1 cellular context compared by ENCODE assay signal in the genomic region with DNA sequence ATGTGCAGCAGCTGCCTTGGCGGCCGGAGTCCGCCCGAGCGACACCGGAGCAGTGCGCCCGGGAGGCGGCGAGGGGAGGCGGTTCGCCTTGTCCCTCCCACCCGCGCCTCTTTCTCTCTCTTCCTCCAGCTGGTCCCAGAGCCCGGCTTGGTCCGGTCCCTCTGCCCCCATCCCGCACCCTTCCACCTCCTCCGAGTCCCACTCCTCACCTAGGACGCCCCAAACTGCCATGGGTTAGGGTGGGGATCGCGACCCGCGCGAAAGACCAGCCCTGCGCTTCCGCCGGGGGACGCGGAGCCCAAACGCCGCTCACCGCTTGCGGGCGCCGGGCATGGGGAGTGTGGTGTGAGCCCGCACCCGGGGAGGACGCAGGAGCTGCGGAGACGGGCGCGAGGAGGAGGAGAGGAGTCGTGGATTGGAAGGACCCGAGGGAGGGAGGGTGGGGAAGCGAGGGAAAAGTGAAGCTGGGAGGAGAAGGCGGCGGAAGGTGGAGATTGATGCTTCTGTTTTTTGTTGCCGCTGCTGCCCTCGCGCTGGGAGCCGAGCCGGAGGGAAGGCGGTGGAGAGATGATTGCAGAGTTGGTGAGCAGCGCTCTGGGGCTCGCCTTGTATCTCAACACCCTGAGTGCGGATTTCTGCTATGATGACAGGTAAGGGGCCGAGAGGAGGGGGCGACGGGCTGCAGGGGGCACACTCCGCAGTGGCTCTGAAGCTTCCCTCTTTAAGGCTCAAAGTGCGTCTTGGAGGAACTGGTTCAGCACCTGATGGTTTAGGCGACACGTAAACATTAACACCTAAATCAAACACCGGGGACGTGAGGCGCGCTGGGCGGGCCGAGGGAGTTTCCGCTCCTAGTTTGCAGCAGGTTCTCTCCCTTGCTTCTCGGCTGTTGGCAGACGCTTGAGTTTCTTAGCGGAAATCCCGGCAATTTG.
TF ChIP-seq lines count a peak whose summit lies in the region.

No MANE protein-coding gene starts in this region.

TF ChIP-seq in HEK293, 187 proteins besides CTCF, POLR2A, EP300 and RAD21 (continued from another document and continues in another):
- TF ChIP-seq FEZF1 (tag by site-specific recombination; IDR thresholded peaks at IDR 0.05), result no peak
- TF ChIP-seq ZNF274 (IDR thresholded peaks at IDR 0.05; ENCODE audit: low read length), result no peak
- TF ChIP-seq ZNF274 (tag by site-specific recombination; IDR thresholded peaks at IDR 0.05; ENCODE audit: borderline replicate concordance), result no peak
- TF ChIP-seq ZNF549 (tag by site-specific recombination; IDR thresholded peaks at IDR 0.05), result no peak
- TF ChIP-seq, protein P1, sequence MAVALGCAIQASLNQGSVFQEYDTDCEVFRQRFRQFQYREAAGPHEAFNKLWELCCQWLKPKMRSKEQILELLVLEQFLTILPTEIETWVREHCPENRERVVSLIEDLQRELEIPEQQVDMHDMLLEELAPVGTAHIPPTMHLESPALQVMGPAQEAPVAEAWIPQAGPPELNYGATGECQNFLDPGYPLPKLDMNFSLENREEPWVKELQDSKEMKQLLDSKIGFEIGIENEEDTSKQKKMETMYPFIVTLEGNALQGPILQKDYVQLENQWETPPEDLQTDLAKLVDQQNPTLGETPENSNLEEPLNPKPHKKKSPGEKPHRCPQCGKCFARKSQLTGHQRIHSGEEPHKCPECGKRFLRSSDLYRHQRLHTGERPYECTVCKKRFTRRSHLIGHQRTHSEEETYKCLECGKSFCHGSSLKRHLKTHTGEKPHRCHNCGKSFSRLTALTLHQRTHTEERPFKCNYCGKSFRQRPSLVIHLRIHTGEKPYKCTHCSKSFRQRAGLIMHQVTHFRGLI (tag by site-specific recombination; IDR thresholded peaks at IDR 0.05), result peak; percentile 71; the same call in 1 of the 2 replicates
- TF ChIP-seq ZNF404 (tag by site-specific recombination; IDR thresholded peaks at IDR 0.05), result no peak
- no peak for TF ChIP-seq ZNF747 (tag by site-specific recombination; IDR thresholded peaks at IDR 0.05)
- TF ChIP-seq, protein P2, sequence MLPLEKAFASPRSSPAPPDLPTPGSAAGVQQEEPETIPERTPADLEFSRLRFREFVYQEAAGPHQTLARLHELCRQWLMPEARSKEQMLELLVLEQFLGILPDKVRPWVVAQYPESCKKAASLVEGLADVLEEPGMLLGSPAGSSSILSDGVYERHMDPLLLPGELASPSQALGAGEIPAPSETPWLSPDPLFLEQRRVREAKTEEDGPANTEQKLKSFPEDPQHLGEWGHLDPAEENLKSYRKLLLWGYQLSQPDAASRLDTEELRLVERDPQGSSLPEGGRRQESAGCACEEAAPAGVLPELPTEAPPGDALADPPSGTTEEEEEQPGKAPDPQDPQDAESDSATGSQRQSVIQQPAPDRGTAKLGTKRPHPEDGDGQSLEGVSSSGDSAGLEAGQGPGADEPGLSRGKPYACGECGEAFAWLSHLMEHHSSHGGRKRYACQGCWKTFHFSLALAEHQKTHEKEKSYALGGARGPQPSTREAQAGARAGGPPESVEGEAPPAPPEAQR (tag by site-specific recombination; IDR thresholded peaks at IDR 0.05), result no peak
- no peak for TF ChIP-seq ZNF830 (tag by site-specific recombination; IDR thresholded peaks at IDR 0.05; ENCODE audit: low read depth)
- TF ChIP-seq REPIN1 (tag by site-specific recombination; IDR thresholded peaks at IDR 0.05; ENCODE audit: low read depth), result no peak
- TF ChIP-seq GLI2 (tag by site-specific recombination; IDR thresholded peaks at IDR 0.05; ENCODE audit: borderline replicate concordance, low read depth), result no peak
- TF ChIP-seq KLF16 (tag by site-specific recombination; IDR thresholded peaks at IDR 0.05), result peak; percentile 86
- no peak for TF ChIP-seq ZNF837 (tag by site-specific recombination; IDR thresholded peaks at IDR 0.05)
- no peak for TF ChIP-seq ZNF561 (tag by site-specific recombination; IDR thresholded peaks at IDR 0.05; ENCODE audit: borderline replicate concordance)
- no peak for TF ChIP-seq ZNF416 (tag by site-specific recombination; IDR thresholded peaks at IDR 0.05)
- TF ChIP-seq, protein P3, sequence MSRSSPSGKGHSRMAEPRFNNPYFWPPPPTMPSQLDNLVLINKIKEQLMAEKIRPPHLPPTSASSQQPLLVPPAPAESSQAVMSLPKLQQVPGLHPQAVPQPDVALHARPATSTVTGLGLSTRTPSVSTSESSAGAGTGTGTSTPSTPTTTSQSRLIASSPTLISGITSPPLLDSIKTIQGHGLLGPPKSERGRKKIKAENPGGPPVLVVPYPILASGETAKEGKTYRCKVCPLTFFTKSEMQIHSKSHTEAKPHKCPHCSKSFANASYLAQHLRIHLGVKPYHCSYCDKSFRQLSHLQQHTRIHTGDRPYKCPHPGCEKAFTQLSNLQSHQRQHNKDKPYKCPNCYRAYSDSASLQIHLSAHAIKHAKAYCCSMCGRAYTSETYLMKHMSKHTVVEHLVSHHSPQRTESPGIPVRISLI (tag by site-specific recombination; IDR thresholded peaks at IDR 0.05), result no peak
- TF ChIP-seq, protein P4, sequence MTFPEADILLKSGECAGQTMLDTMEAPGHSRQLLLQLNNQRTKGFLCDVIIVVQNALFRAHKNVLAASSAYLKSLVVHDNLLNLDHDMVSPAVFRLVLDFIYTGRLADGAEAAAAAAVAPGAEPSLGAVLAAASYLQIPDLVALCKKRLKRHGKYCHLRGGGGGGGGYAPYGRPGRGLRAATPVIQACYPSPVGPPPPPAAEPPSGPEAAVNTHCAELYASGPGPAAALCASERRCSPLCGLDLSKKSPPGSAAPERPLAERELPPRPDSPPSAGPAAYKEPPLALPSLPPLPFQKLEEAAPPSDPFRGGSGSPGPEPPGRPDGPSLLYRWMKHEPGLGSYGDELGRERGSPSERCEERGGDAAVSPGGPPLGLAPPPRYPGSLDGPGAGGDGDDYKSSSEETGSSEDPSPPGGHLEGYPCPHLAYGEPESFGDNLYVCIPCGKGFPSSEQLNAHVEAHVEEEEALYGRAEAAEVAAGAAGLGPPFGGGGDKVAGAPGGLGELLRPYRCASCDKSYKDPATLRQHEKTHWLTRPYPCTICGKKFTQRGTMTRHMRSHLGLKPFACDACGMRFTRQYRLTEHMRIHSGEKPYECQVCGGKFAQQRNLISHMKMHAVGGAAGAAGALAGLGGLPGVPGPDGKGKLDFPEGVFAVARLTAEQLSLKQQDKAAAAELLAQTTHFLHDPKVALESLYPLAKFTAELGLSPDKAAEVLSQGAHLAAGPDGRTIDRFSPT (tag by site-specific recombination; IDR thresholded peaks at IDR 0.05), result peak; percentile 39; the same call in 1 of the 2 replicates
- peak; percentile 83 for TF ChIP-seq GLIS2 (tag by site-specific recombination; IDR thresholded peaks at IDR 0.05)
- TF ChIP-seq ZNF391 (tag by site-specific recombination; IDR thresholded peaks at IDR 0.05; ENCODE audit: borderline replicate concordance, low read depth), result no peak
- no peak for TF ChIP-seq ZNF791 (tag by site-specific recombination; IDR thresholded peaks at IDR 0.05)
- TF ChIP-seq ZNF660 (tag by site-specific recombination; IDR thresholded peaks at IDR 0.05), result no peak
- TF ChIP-seq OSR2 (tag by site-specific recombination; IDR thresholded peaks at IDR 0.05), result peak; percentile 45; the same call in 1 of the 2 replicates
- no peak for TF ChIP-seq ZNF121 (tag by site-specific recombination; IDR thresholded peaks at IDR 0.05)
- no peak for TF ChIP-seq HOXA7 (CRISPR knock-in tag; IDR thresholded peaks at IDR 0.05; ENCODE audit: borderline replicate concordance)
- TF ChIP-seq KLF7 (tag by site-specific recombination; IDR thresholded peaks at IDR 0.05; ENCODE audit: borderline replicate concordance), result peak; percentile 59; the same call in 1 of the 2 replicates
- TF ChIP-seq ZNF169 (tag by site-specific recombination; IDR thresholded peaks at IDR 0.05), result no peak
- no peak for TF ChIP-seq GLI4 (tag by site-specific recombination; IDR thresholded peaks at IDR 0.05)
- TF ChIP-seq, protein P5, sequence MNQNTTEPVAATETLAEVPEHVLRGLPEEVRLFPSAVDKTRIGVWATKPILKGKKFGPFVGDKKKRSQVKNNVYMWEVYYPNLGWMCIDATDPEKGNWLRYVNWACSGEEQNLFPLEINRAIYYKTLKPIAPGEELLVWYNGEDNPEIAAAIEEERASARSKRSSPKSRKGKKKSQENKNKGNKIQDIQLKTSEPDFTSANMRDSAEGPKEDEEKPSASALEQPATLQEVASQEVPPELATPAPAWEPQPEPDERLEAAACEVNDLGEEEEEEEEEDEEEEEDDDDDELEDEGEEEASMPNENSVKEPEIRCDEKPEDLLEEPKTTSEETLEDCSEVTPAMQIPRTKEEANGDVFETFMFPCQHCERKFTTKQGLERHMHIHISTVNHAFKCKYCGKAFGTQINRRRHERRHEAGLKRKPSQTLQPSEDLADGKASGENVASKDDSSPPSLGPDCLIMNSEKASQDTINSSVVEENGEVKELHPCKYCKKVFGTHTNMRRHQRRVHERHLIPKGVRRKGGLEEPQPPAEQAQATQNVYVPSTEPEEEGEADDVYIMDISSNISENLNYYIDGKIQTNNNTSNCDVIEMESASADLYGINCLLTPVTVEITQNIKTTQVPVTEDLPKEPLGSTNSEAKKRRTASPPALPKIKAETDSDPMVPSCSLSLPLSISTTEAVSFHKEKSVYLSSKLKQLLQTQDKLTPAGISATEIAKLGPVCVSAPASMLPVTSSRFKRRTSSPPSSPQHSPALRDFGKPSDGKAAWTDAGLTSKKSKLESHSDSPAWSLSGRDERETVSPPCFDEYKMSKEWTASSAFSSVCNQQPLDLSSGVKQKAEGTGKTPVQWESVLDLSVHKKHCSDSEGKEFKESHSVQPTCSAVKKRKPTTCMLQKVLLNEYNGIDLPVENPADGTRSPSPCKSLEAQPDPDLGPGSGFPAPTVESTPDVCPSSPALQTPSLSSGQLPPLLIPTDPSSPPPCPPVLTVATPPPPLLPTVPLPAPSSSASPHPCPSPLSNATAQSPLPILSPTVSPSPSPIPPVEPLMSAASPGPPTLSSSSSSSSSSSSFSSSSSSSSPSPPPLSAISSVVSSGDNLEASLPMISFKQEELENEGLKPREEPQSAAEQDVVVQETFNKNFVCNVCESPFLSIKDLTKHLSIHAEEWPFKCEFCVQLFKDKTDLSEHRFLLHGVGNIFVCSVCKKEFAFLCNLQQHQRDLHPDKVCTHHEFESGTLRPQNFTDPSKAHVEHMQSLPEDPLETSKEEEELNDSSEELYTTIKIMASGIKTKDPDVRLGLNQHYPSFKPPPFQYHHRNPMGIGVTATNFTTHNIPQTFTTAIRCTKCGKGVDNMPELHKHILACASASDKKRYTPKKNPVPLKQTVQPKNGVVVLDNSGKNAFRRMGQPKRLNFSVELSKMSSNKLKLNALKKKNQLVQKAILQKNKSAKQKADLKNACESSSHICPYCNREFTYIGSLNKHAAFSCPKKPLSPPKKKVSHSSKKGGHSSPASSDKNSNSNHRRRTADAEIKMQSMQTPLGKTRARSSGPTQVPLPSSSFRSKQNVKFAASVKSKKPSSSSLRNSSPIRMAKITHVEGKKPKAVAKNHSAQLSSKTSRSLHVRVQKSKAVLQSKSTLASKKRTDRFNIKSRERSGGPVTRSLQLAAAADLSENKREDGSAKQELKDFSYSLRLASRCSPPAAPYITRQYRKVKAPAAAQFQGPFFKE (tag by site-specific recombination; IDR thresholded peaks at IDR 0.05; ENCODE audit: borderline replicate concordance), result no peak
- TF ChIP-seq, protein P6, sequence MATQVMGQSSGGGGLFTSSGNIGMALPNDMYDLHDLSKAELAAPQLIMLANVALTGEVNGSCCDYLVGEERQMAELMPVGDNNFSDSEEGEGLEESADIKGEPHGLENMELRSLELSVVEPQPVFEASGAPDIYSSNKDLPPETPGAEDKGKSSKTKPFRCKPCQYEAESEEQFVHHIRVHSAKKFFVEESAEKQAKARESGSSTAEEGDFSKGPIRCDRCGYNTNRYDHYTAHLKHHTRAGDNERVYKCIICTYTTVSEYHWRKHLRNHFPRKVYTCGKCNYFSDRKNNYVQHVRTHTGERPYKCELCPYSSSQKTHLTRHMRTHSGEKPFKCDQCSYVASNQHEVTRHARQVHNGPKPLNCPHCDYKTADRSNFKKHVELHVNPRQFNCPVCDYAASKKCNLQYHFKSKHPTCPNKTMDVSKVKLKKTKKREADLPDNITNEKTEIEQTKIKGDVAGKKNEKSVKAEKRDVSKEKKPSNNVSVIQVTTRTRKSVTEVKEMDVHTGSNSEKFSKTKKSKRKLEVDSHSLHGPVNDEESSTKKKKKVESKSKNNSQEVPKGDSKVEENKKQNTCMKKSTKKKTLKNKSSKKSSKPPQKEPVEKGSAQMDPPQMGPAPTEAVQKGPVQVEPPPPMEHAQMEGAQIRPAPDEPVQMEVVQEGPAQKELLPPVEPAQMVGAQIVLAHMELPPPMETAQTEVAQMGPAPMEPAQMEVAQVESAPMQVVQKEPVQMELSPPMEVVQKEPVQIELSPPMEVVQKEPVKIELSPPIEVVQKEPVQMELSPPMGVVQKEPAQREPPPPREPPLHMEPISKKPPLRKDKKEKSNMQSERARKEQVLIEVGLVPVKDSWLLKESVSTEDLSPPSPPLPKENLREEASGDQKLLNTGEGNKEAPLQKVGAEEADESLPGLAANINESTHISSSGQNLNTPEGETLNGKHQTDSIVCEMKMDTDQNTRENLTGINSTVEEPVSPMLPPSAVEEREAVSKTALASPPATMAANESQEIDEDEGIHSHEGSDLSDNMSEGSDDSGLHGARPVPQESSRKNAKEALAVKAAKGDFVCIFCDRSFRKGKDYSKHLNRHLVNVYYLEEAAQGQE (tag by site-specific recombination; IDR thresholded peaks at IDR 0.05), result 0 out of 2 replicates have a peak, but pooled peaks have one; percentile 39
- no peak; the same call in none of the 2 replicates for TF ChIP-seq ZEB2 (tag by site-specific recombination; IDR thresholded peaks at IDR 0.05)
- TF ChIP-seq ZNF37A (tag by site-specific recombination; IDR thresholded peaks at IDR 0.05), result no peak
- TF ChIP-seq ZNF366 (tag by site-specific recombination; conservative IDR thresholded peaks at IDR 0.05), result 0 out of 2 replicates have a peak, but pooled peaks have one; percentile 35
- TF ChIP-seq SALL2 (tag by site-specific recombination; IDR thresholded peaks at IDR 0.05; ENCODE audit: borderline replicate concordance), result no peak
- TF ChIP-seq ZNF248 (tag by site-specific recombination; IDR thresholded peaks at IDR 0.05), result no peak
- TF ChIP-seq ZNF670 (tag by site-specific recombination; IDR thresholded peaks at IDR 0.05; ENCODE audit: low read depth), result no peak
- TF ChIP-seq, protein P7, sequence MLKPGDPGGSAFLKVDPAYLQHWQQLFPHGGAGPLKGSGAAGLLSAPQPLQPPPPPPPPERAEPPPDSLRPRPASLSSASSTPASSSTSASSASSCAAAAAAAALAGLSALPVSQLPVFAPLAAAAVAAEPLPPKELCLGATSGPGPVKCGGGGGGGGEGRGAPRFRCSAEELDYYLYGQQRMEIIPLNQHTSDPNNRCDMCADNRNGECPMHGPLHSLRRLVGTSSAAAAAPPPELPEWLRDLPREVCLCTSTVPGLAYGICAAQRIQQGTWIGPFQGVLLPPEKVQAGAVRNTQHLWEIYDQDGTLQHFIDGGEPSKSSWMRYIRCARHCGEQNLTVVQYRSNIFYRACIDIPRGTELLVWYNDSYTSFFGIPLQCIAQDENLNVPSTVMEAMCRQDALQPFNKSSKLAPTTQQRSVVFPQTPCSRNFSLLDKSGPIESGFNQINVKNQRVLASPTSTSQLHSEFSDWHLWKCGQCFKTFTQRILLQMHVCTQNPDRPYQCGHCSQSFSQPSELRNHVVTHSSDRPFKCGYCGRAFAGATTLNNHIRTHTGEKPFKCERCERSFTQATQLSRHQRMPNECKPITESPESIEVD (tag by site-specific recombination; IDR thresholded peaks at IDR 0.05), result no peak
- no peak for TF ChIP-seq HOXC10 (CRISPR knock-in tag; IDR thresholded peaks at IDR 0.05)
- TF ChIP-seq ZNF324 (tag by site-specific recombination; IDR thresholded peaks at IDR 0.05), result no peak
- no peak for TF ChIP-seq ZNF776 (tag by site-specific recombination; IDR thresholded peaks at IDR 0.05; ENCODE audit: borderline replicate concordance)
